Comparison of ENCODE assay signal across 16 cellular contexts in the genomic region with DNA sequence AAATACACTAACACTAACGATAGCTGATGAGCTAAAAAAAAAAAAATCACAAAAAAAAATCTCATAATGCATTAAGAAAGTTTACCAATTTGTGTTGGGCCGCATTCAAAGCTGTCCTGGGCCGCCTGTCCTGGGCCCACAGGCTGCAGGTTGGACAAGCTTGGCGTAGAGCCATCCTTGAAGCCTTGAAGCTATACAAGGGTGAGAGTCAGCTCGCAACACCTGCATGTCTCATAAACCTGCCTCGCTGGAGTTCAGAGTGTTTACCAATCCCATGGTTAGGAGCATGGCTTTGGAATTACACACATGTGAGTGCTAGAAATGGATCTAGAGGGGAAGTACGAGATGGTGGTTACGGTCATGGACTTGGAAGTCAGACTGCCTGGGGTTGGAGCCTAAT.
DNase-seq lines count a peak whose midpoint lies in the region; ATAC-seq and TF ChIP-seq lines count a peak whose summit lies in the region.
"Had no signal": no experiment of that assay in that cellular context is flagged by ENCODE, and none has a peak within 500 bp of the region (broad histone marks: within the 10 kb centered on the region; RNA-seq: fewer than 3 reads in every experiment).

No MANE protein-coding gene starts in this region.

- no peaks in the 10 kb centered on the region for H3K9me3 Mint-ChIP-seq in nephron progenitor cell
- H3K9me3 Mint-ChIP-seq: CD4-positive, alpha-beta T cell; T-helper 2 cell treated with Interferon-gamma antibody and Interleukin-4, amounts not matched to agents 5 μg/mL and 100 μg/mL, for 36 hours had no signal

- peak overlapping the region; percentile 82 for H3K27ac ChIP-seq in left ventricle myocardium inferior (replicated peaks)
- peak overlapping the region in 3 of 10 donors; percentile 61 to 78 (median 74) for H3K27ac ChIP-seq in heart right ventricle
- H3K27ac ChIP-seq: GM23248 had no signal

- H3K27me3 ChIP-seq in left ventricle myocardium inferior (ENCODE audit: low read depth) (no peaks in the 10 kb centered on the region), heart right ventricle (no peaks in the 10 kb centered on the region)

- H3K4me1 ChIP-seq in left ventricle myocardium inferior (peaks cover 27% of the 10 kb centered on the region), heart right ventricle (peaks cover 0 to 42% (median 12%) of the 10 kb centered on the region in 9 donors)

- no peaks in the 10 kb centered on the region for H3K36me3 ChIP-seq in left ventricle myocardium inferior
- no peaks in the 10 kb centered on the region for H3K36me3 ChIP-seq in heart right ventricle

- H3K27me3 Mint-ChIP-seq in nephron progenitor cell (ENCODE audit: low read depth, poor library complexity) = no peaks in the 10 kb centered on the region
- H3K27me3 Mint-ChIP-seq: B cell; CD4-positive, alpha-beta T cell had no signal

- no peak overlapping the region for H3K4me3 Mint-ChIP-seq in nephron progenitor cell
- H3K4me3 Mint-ChIP-seq: B cell; CD4-positive, alpha-beta T cell; T-helper 2 cell treated with Interferon-gamma antibody and Interleukin-4, amounts not matched to agents 5 μg/mL and 100 μg/mL, for 36 hours had no signal

- no peak overlapping the region for H3K27ac Mint-ChIP-seq in nephron progenitor cell
- H3K27ac Mint-ChIP-seq: B cell; CD4-positive, alpha-beta T cell; T-helper 2 cell treated with Interferon-gamma antibody and Interleukin-4, amounts not matched to agents 5 μg/mL and 100 μg/mL, for 36 hours had no signal

- no peak for ATAC-seq in heart right ventricle
- ATAC-seq: HCT116, K562 had no signal

- H3K36me3 Mint-ChIP-seq in nephron progenitor cell (ENCODE audit: low read depth) = no peaks in the 10 kb centered on the region

- peaks cover 7% of the 10 kb centered on the region for H3K4me1 Mint-ChIP-seq in nephron progenitor cell
- H3K4me1 Mint-ChIP-seq: B cell had no signal

- H3K9me3 ChIP-seq in left ventricle myocardium inferior (replicated peaks) (no peaks in the 10 kb centered on the region), heart right ventricle (no peaks in the 10 kb centered on the region)

- WGBS in heart right ventricle, 2 donors = 96 to 97% methylated on average over 8 of the region's 8 CpGs

- TF ChIP-seq CTCF in left ventricle myocardium inferior (IDR thresholded peaks at IDR 0.05; ENCODE audit: borderline replicate concordance) (no peak), heart right ventricle (IDR thresholded peaks at IDR 0.05) (no peak), nephron progenitor cell (IDR thresholded peaks at IDR 0.05) (no peak)

- H3K4me3 ChIP-seq in left ventricle myocardium inferior (no peak overlapping the region), heart right ventricle (no peak overlapping the region)
- H3K4me3 ChIP-seq: GM23248, K562 had no signal

- no peak for DNase-seq in left ventricle myocardium inferior
- DNase-seq in heart right ventricle = no peak
- DNase-seq in NCI-H187 treated with DMSO at 0.1 percent for 48 hours (lab: John Stamatoyannopoulos, UW) = peak; percentile 45
- peak; percentile 69 for DNase-seq in NCI-H510A treated with DMSO at 0.1 percent for 48 hours (lab: John Stamatoyannopoulos, UW)
- no peak for DNase-seq in Kasumi-1 (lab: John Stamatoyannopoulos, UW)
- DNase-seq in GDM1 (lab: John Stamatoyannopoulos, UW) = no peak
- DNase-seq in nephron progenitor cell = no peak
- DNase-seq: Calu3; CD4-positive, alpha-beta T cell; GM23248; NCI-H1694; NCI-H69 had no signal

- intact Hi-C loops in left ventricle myocardium inferior (cut with micrococcal nuclease) = no loop called here
- intact Hi-C loops in heart right ventricle (cut with DNase I) = no loop called here

Comparison
In these comparisons a context has a peak if more than half of its experiments do, and no peak if none do; other contexts are left out.
1. DNase-seq: peak in NCI-H187 treated with DMSO at 0.1 percent for 48 hours (single experiment) and NCI-H510A treated with DMSO at 0.1 percent for 48 hours (single experiment); none in left ventricle myocardium inferior (single experiment), heart right ventricle (0 of 2), Kasumi-1 (0 of 2), GDM1 (single experiment) and nephron progenitor cell (single experiment).